19 cellular contexts compared by ENCODE assay signal in the genomic region with DNA sequence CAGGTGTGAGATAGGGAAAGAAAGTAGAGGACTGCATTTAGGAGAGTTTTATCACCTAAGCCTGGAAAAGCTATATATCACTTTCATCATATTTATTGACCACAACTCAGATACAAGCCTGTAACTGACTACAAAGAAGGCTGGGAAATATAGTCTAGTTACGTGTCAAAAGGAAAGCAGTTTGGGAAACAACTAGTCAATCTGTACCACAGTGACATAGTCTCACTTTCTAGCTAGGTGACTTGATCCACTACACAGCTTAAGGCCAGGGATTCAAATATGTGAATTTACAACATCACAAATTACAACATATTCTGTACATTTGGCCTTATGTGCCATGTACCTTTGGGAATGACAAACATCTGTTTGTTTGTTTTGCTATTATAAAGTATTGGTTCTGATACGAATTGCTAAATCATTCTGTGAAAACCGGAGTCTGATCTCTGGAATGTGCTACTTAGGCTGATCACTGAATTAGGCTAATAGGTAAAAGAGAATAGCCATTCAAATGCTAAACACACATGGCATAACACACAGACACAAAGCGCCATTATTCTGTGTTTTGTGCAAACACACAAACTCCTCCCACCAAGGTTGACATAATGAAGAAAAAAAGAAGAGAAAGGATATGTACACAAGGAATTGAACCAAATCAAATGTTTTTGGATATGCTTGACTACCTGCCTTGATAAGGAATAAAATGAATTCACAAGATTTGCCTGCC.
DNase-seq lines count a peak whose midpoint lies in the region; ATAC-seq and TF ChIP-seq lines count a peak whose summit lies in the region.
"Had no signal": no experiment of that assay in that cellular context is flagged by ENCODE, and none has a peak within 500 bp of the region (broad histone marks: within the 10 kb centered on the region; RNA-seq: fewer than 3 reads in every experiment).

No MANE protein-coding gene starts in this region.

- TF ChIP-seq POLR2A in gastrocnemius medialis (IDR thresholded peaks at IDR 0.05) = no peak

- H3K27me3 ChIP-seq in PC-3 (ENCODE audit: low read length) = no peaks in the 10 kb centered on the region
- no peaks in the 10 kb centered on the region for H3K27me3 ChIP-seq in mesenchymal stem cell (ENCODE audit: control insufficient read depth in 1 of 2, insufficient read depth in 1 of 2, low read length in 2 of 2)
- no peaks in the 10 kb centered on the region for H3K27me3 ChIP-seq in gastrocnemius medialis
- H3K27me3 ChIP-seq in dorsolateral prefrontal cortex = no peaks in the 10 kb centered on the region
- H3K27me3 ChIP-seq: right atrium auricular region, SJSA1, stomach, upper lobe of right lung had no signal

- peak overlapping the region; percentile 37 for H3K27ac ChIP-seq in PC-3 (ENCODE audit: low read length)
- H3K27ac ChIP-seq in mesenchymal stem cell (ENCODE audit: low read length, poor library complexity, severe bottlenecking) = peak overlapping the region; percentile 54
- H3K27ac ChIP-seq in gastrocnemius medialis = no peak overlapping the region
- no peak overlapping the region for H3K27ac ChIP-seq in dorsolateral prefrontal cortex
- H3K27ac ChIP-seq: A549, right atrium auricular region, SJSA1, upper lobe of right lung had no signal

- H2AFZ ChIP-seq in PC-3 (ENCODE audit: low read length) = no peak overlapping the region
- no peak overlapping the region for H2AFZ ChIP-seq in mesenchymal stem cell (ENCODE audit: low read depth, low read length)

- H3K9me3 ChIP-seq in PC-3 (ENCODE audit: low read length) (no peaks in the 10 kb centered on the region), mesenchymal stem cell (ENCODE audit: control insufficient read depth, low read length) (no peaks in the 10 kb centered on the region), gastrocnemius medialis (no peaks in the 10 kb centered on the region)
- H3K9me3 ChIP-seq: A549, right atrium auricular region, SJSA1, stomach, upper lobe of right lung had no signal

- no peaks in the 10 kb centered on the region for H3K9me2 ChIP-seq in PC-3 (replicated peaks; ENCODE audit: low read length)

- POLR2A ChIA-PET in PC-3 (lab: Charles Lee; ENCODE audit: unreplicated experiment) = no interaction called here

- H3K18ac ChIP-seq in mesenchymal stem cell (ENCODE audit: low read depth in 1 of 2, low read length in 2 of 2) = no peak overlapping the region

- WGBS in mesenchymal stem cell = 92% methylated on average over 2 of the region's 4 CpGs

- H4K91ac ChIP-seq in mesenchymal stem cell (ENCODE audit: low read length) = no peak overlapping the region

- H3K9ac ChIP-seq in PC-3 (ENCODE audit: low read length) (no peak overlapping the region), mesenchymal stem cell (ENCODE audit: low read length) (peak overlapping the region; percentile 78)

- no peak overlapping the region for H4K8ac ChIP-seq in mesenchymal stem cell (ENCODE audit: low read length)

- H3K23ac ChIP-seq in mesenchymal stem cell (ENCODE audit: low read length in 2 of 2) = no peak overlapping the region

- no peak overlapping the region for H3K4ac ChIP-seq in mesenchymal stem cell (ENCODE audit: low read depth in 1 of 2, low read length in 2 of 2)

- H4K20me1 ChIP-seq in PC-3 (ENCODE audit: low read length) = no peaks in the 10 kb centered on the region

- H2BK15ac ChIP-seq in mesenchymal stem cell (ENCODE audit: low read depth, poor library complexity, severe bottlenecking) = no peak overlapping the region

- H3K79me2 ChIP-seq in PC-3 (ENCODE audit: low read length) = no peaks in the 10 kb centered on the region

- H3K79me1 ChIP-seq in mesenchymal stem cell (replicated peaks; ENCODE audit: low read length, poor library complexity, severe bottlenecking) = no peaks in the 10 kb centered on the region

- H3K4me2 ChIP-seq in PC-3 (ENCODE audit: low read length) = peak overlapping the region; percentile 11; the same call in 1 of the 2 replicates
- H3K4me2 ChIP-seq in mesenchymal stem cell (ENCODE audit: low read length, poor library complexity, severe bottlenecking) = no peak overlapping the region
- H3K4me2 ChIP-seq: A549 had no signal

- intact Hi-C loops in PC-3 (cut with micrococcal nuclease) (no loop called here), gastrocnemius medialis (cut with DNase I; ENCODE audit: low total_unique reads) (no loop called here), dorsolateral prefrontal cortex (cut with DNase I) (no loop called here)

- H3F3A ChIP-seq in PC-3 (ENCODE audit: low read length, unreplicated experiment) = peaks cover 6% of the 10 kb centered on the region

- no peak overlapping the region for H2AK5ac ChIP-seq in mesenchymal stem cell (ENCODE audit: low read length, severe bottlenecking)

- no peak overlapping the region for H3K14ac ChIP-seq in mesenchymal stem cell (ENCODE audit: low read length in 2 of 2)

- BruUV-seq in PC-3 (replicated peaks; lab: Mats Ljungman, UMichigan) = no TSS peak

- H2BK120ac ChIP-seq in mesenchymal stem cell (ENCODE audit: low read depth, low read length) = no peak overlapping the region

- H2BK12ac ChIP-seq in mesenchymal stem cell (ENCODE audit: low read length in 2 of 2) = no peak overlapping the region

- CTCF ChIA-PET in PC-3 (lab: Charles Lee) = interaction anchor here (0.8 kb wide), 1 partner anchor 56 kb away, joined by 4 read pairs; no protein-coding TSS in a partner anchor

- H3K36me3 ChIP-seq in PC-3 (ENCODE audit: low read depth, low read length) (no peaks in the 10 kb centered on the region), mesenchymal stem cell (ENCODE audit: control insufficient read depth in 1 of 2, insufficient read depth in 2 of 2, low read depth in 1 of 2, low read length in 2 of 2) (no peaks in the 10 kb centered on the region), gastrocnemius medialis (no peaks in the 10 kb centered on the region)
- H3K36me3 ChIP-seq: right atrium auricular region, SJSA1, stomach, upper lobe of right lung had no signal

- DNase-seq in NCI-H2196 (lab: John Stamatoyannopoulos, UW; ENCODE audit: unreplicated experiment) (peak; percentile 84), NCI-H2196 treated with DMSO at 0.1 percent for 48 hours (lab: John Stamatoyannopoulos, UW; ENCODE audit: unreplicated experiment) (no peak), COR-L47 (lab: John Stamatoyannopoulos, UW) (peak; percentile 71), PC-3 (no peak), mesenchymal stem cell (no peak), gastrocnemius medialis (no peak), dorsolateral prefrontal cortex (no peak), Kasumi-1 (lab: John Stamatoyannopoulos, UW) (no peak)
- DNase-seq: activated CD4-positive, alpha-beta T cell treated with anti-CD3 and anti-CD28 coated beads for 1 hour; C1 segment of cervical spinal cord; hippocampal formation; left cardiac atrium; NCI-H1417 treated with DMSO at 0.1 percent for 48 hours; stimulated activated CD4-positive, alpha-beta T cell treated with anti-CD3 and anti-CD28 coated beads, Interleukin-15, amount 100 ng/mL, for 24 hours; stomach; upper lobe of right lung had no signal

- in situ Hi-C loops in gastrocnemius medialis (cut with MboI; ENCODE audit: low sequenced_read_pairs in 4 of 4) = no loop called here

- H3K4me3 ChIP-seq in PC-3 (ENCODE audit: low read length) = no peak overlapping the region
- no peak overlapping the region for H3K4me3 ChIP-seq in mesenchymal stem cell (ENCODE audit: insufficient read depth in 1 of 2, low read depth in 1 of 2, low read length in 2 of 2)
- H3K4me3 ChIP-seq in gastrocnemius medialis = no peak overlapping the region
- no peak overlapping the region for H3K4me3 ChIP-seq in dorsolateral prefrontal cortex
- H3K4me3 ChIP-seq: A549, right atrium auricular region, SJSA1, stomach, upper lobe of right lung had no signal

- TF ChIP-seq CTCF in PC-3 (conservative IDR thresholded peaks at IDR 0.05; ENCODE audit: low read depth, low read length) = no peak
- no peak for TF ChIP-seq CTCF in gastrocnemius medialis (IDR thresholded peaks at IDR 0.05 in 4 of 5, conservative IDR thresholded peaks at IDR 0.05 in 1 of 5)
- no peak for TF ChIP-seq CTCF in dorsolateral prefrontal cortex (IDR thresholded peaks at IDR 0.05 in 54 of 56, conservative IDR thresholded peaks at IDR 0.05 in 2 of 56; ENCODE audit: low read depth in 1 of 56, partially characterized antibody in 56 of 56)

- H2BK5ac ChIP-seq in mesenchymal stem cell (ENCODE audit: low read depth, low read length, poor library complexity, severe bottlenecking) = no peak overlapping the region

- ATAC-seq in PC-3 = no peak
- ATAC-seq in gastrocnemius medialis = no peak
- ATAC-seq: A549, upper lobe of right lung had no signal

- H3K4me1 ChIP-seq in PC-3 (ENCODE audit: insufficient read depth, low read length) = peaks cover 37% of the 10 kb centered on the region
- no peaks in the 10 kb centered on the region for H3K4me1 ChIP-seq in mesenchymal stem cell (ENCODE audit: control insufficient read depth, insufficient read depth, low read depth, low read length)
- H3K4me1 ChIP-seq in gastrocnemius medialis = no peaks in the 10 kb centered on the region
- H3K4me1 ChIP-seq: A549, right atrium auricular region, upper lobe of right lung had no signal

Comparison
In these comparisons a context has a peak if more than half of its experiments do, and no peak if none do; other contexts are left out.
1. DNase-seq: peak in NCI-H2196 (single experiment) and COR-L47 (single experiment); none in NCI-H2196 treated with DMSO at 0.1 percent for 48 hours (single experiment), PC-3 (single experiment), mesenchymal stem cell (single experiment), gastrocnemius medialis (0 of 2), dorsolateral prefrontal cortex (0 of 10) and Kasumi-1 (0 of 2).
2. H3K27ac ChIP-seq: peak in PC-3 (single experiment) and mesenchymal stem cell (single experiment); none in gastrocnemius medialis (0 of 4) and dorsolateral prefrontal cortex (0 of 59).